8 cellular contexts compared by ENCODE assay signal in the genomic region with DNA sequence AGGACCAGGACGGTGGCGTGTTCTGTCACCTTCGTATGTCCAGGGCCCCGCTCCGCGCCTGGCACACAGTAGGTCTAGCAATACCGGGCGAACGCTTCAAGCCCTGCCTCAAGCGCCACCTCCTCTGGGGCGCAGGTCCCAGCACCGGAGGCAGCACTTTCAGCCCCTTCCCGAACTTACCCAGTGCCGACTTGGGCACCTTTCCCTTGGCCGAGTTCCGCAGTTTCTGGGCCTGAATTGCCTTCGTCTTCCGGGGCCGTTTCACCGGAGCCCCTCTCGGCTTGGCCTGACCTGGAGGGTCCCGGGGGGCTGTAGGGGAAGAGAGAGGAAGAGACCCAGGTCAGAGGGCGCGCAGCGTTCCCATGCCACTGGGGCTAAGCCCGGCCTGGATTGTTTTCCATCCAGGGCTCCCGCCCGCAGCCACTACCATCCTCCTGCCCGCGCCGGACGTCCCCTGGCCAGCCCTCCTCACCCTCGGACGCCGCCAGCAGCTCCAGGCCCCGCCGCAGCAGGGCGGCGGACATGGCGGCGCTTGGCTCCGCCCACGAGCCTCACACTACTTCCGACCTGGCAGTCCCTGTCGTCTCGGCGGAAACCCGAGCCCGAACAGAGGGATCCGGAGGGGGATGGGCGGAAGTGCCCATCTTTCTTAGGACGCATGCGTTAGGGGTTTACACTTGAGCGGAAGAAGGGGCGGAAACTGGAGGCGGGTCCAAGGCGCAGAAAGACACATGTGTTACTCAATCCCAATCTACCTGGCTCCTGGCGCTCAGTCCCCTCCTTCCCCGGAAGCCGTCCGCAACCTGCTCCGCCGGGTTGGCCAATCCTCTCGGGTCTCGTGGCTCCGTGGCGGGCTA. TPM values are rescaled to one million over a fixed set of nuclear protein-coding genes. Genes with fewer than 3 reads are reported as not detected.
DNase-seq lines count a peak whose midpoint lies in the region; ATAC-seq and FAIRE-seq lines count a peak whose summit lies in the region.

A gene with protein sequence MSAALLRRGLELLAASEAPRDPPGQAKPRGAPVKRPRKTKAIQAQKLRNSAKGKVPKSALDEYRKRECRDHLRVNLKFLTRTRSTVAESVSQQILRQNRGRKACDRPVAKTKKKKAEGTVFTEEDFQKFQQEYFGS (minus strand): TSS at position 534 of the 857 bp plus-strand sequence. CDS start 10 bp downstream, at position 524.

- peaks cover 47% of the 10 kb centered on the region for H3K4me1 ChIP-seq in muscle layer of colon (ENCODE audit: insufficient read depth, low read length)

- FAIRE-seq in RCC 7860 (lab: Jason Lieb, UNC) = peak; percentile 90

- H3K9ac ChIP-seq in muscle layer of colon (ENCODE audit: low read length) = peak within 1 kb of the TSS; percentile 95

- H3K4me1 Mint-ChIP-seq in activated T-cell treated with anti-CD3 and anti-CD28 coated beads, Interleukin-2, amount 50 U/mL, for 72 hours (ENCODE audit: low read depth) = peaks cover 52% of the 10 kb centered on the region

- H3K27ac ChIP-seq in KOPT-K1 (ENCODE audit: low read depth, low read length, poor library complexity, severe bottlenecking) = peak within 1 kb of the TSS; percentile 94
- peak within 1 kb of the TSS; percentile 82 for H3K27ac ChIP-seq in muscle layer of colon (ENCODE audit: low read depth, low read length)

- H3K9me3 Mint-ChIP-seq in activated T-cell treated with anti-CD3 and anti-CD28 coated beads, Interleukin-2, amount 50 U/mL, for 72 hours = no peaks in the 10 kb centered on the region

- peak within 1 kb of the TSS; percentile 89 to 95 for H3K4me3 ChIP-seq in muscle layer of colon (ENCODE audit: low read depth in 1 of 2, low read length in 2 of 2)

- peaks cover 0 to 10% of the 10 kb centered on the region in 2 donors for H3K36me3 Mint-ChIP-seq in activated T-cell treated with anti-CD3 and anti-CD28 coated beads, Interleukin-2, amount 50 U/mL, for 72 hours (ENCODE audit: insufficient read depth in 2 of 2)

- ATAC-seq in GM21737 (IDR thresholded peaks at IDR 0.05; ENCODE audit: unreplicated experiment) (peak; percentile 67), esophagus mucosa (peak; percentile 82)
- peak; percentile 83 to 86 for ATAC-seq in activated T-cell treated with anti-CD3 and anti-CD28 coated beads, Interleukin-2, amount 50 U/mL, for 72 hours (replicated peaks in 1 of 2)

- H3K27me3 ChIP-seq in muscle layer of colon (ENCODE audit: control insufficient read depth in 1 of 2, insufficient read depth in 2 of 2, low read length in 2 of 2) = no peaks in the 10 kb centered on the region

- H3K4me3 Mint-ChIP-seq in activated T-cell treated with anti-CD3 and anti-CD28 coated beads, Interleukin-2, amount 50 U/mL, for 72 hours = peak within 1 kb of the TSS; percentile 90 to 98

- no peaks in the 10 kb centered on the region for H3K9me3 ChIP-seq in KOPT-K1 (ENCODE audit: insufficient read depth, low read length, poor library complexity, severe bottlenecking)
- H3K9me3 ChIP-seq in muscle layer of colon (ENCODE audit: low read length) = no peaks in the 10 kb centered on the region

- peak within 1 kb of the TSS; percentile 97 for H3K27ac Mint-ChIP-seq in activated T-cell treated with anti-CD3 and anti-CD28 coated beads, Interleukin-2, amount 50 U/mL, for 72 hours

- H3K27me3 Mint-ChIP-seq in activated T-cell treated with anti-CD3 and anti-CD28 coated beads, Interleukin-2, amount 50 U/mL, for 72 hours (ENCODE audit: low read depth) = no peaks in the 10 kb centered on the region

- peaks cover 41% of the 10 kb centered on the region for H3K36me3 ChIP-seq in KOPT-K1 (ENCODE audit: insufficient read depth, low read length)
- H3K36me3 ChIP-seq in muscle layer of colon (ENCODE audit: insufficient read depth, low read length) = peaks cover 23% of the 10 kb centered on the region

- DNase-seq in DMS53 treated with DMSO at 0.1 percent for 48 hours (lab: John Stamatoyannopoulos, UW; ENCODE audit: unreplicated experiment) (peak; percentile 96), RCC 7860 (ENCODE audit: low spot score) (peak; percentile 99)
- DNase-seq in activated T-cell treated with anti-CD3 and anti-CD28 coated beads, Interleukin-2, amount 50 U/mL, for 72 hours = peak; percentile 99 to 100
- DNase-seq in stimulated activated CD8-positive, alpha-beta memory T cell treated with anti-CD3 and anti-CD28 coated beads, Interleukin-7, amount 100 ng/mL, for 24 hours (ENCODE audit: low read depth) = peak; percentile 98

RNA-seq across cellular contexts. Expression of the gene that starts here (rescaled TPM):
- 10 to 100 TPM; 78.3 to 82.0 TPM for total RNA-seq in activated T-cell treated with anti-CD3 and anti-CD28 coated beads, Interleukin-2, amount 50 U/mL, for 72 hours
- total RNA-seq in esophagus mucosa = 40.7 TPM

Comparison
In these comparisons a context has a peak if more than half of its experiments do, and no peak if none do; other contexts are left out.
1. Peak in every context shown above with its lines: DNase-seq, ATAC-seq, H3K4me3 ChIP-seq and H3K27ac ChIP-seq.